ENCODE assay signal across 32 cellular contexts in genomic region chr2:68847751-68848150, GRCh38. TPM values are rescaled to one million over a fixed set of nuclear protein-coding genes. Genes with fewer than 3 reads are reported as not detected.
"Had no signal": no experiment of that assay in that cellular context is flagged by ENCODE, and none has a peak within 500 bp of the region (broad histone marks: within the 10 kb centered on the region; RNA-seq: fewer than 3 reads in every experiment).

No MANE protein-coding gene starts in this region.

- H3K36me3 ChIP-seq: ascending aorta, cardiac muscle cell, SJCRH30 had no signal

- H3K9me3 ChIP-seq: ascending aorta, SJCRH30 had no signal

- H3K27me3 ChIP-seq: ascending aorta, SJCRH30 had no signal

- H3K27ac ChIP-seq: ascending aorta, cardiac muscle cell, PC-9, SJCRH30, SK-N-MC had no signal

- H2AFZ ChIP-seq: PC-9 had no signal

- DNase-seq: activated CD4-positive, alpha-beta T cell treated with anti-CD3 and anti-CD28 coated beads for 36 hours; activated CD4-positive, alpha-beta T cell treated with anti-CD3 and anti-CD28 coated beads, Interleukin-2, amount 10 ng/mL, durations not matched to agents 7 days and 5 days; activated CD4-positive, alpha-beta T cell treated with anti-CD3 and anti-CD28 coated beads, Interleukin-2, amount 50 U/mL, for 48 hours; activated CD8-positive, alpha-beta T cell treated with anti-CD3 and anti-CD28 coated beads, Interleukin-2, amount 10 ng/mL, durations not matched to agents 7 days and 5 days; activated gamma-delta T cell; activated naive CD4-positive, alpha-beta T cell treated with Interleukin-2 at 50 U/mL for 16 hours; activated naive CD8-positive, alpha-beta T cell treated with anti-CD3 and anti-CD28 coated beads, Interleukin-2, amount 10 ng/mL, durations not matched to agents 7 days and 5 days; activated T-cell treated with anti-CD3 and anti-CD28 coated beads, Interleukin-2, amount 50 U/mL, for 24 hours; amygdala; NCI-H1092 treated with DMSO at 0.1 percent for 48 hours; NCI-H1417; NCI-H187; NCI-H2029 treated with DMSO at 0.1 percent for 48 hours; NCI-H2107; NCI-H2171; NCI-H510A; NCI-H526; NCI-H748 treated with DMSO at 0.1 percent for 48 hours; NK-92 treated with Interleukin-12 subunit alpha and Interleukin-12 subunit beta, amount 100 ng/mL, for 24 hours; PC-9; SHP77; SJCRH30 had no signal

- H3K4me3 ChIP-seq: ascending aorta, cardiac muscle cell, PC-9, SJCRH30, SK-N-MC had no signal

- FAIRE-seq: RCC 7860, TTC549 had no signal

- H3K4me2 ChIP-seq: PC-9 had no signal

- ATAC-seq: activated CD4-positive, alpha-beta T cell treated with anti-CD3 and anti-CD28 coated beads for 36 hours; activated CD4-positive, CD25-positive, alpha-beta regulatory T cell treated with anti-CD3 and anti-CD28 coated beads, Interleukin-2, amount 50 U/mL, for 24 hours; activated CD8-positive, alpha-beta T cell treated with anti-CD3 and anti-CD28 coated beads, Interleukin-2, amount 10 ng/mL, durations not matched to agents 7 days and 5 days; WTC11 had no signal

- H3K4me1 ChIP-seq: ascending aorta had no signal

RNA-seq across cellular contexts. Expression of gene BMP10, which starts 23.4 kb away (rescaled TPM):
- total RNA-seq: activated CD4-positive, alpha-beta T cell treated with anti-CD3 and anti-CD28 coated beads for 36 hours; activated CD4-positive, alpha-beta T cell treated with anti-CD3 and anti-CD28 coated beads, Interleukin-2, amount 10 ng/mL, durations not matched to agents 7 days and 5 days; activated CD8-positive, alpha-beta T cell treated with anti-CD3 and anti-CD28 coated beads, Interleukin-2, amount 10 ng/mL, durations not matched to agents 7 days and 5 days; activated naive CD8-positive, alpha-beta T cell treated with anti-CD3 and anti-CD28 coated beads, Interleukin-2, amount 10 ng/mL, durations not matched to agents 7 days and 5 days; activated T-helper 2 cell treated with anti-CD3 and anti-CD28 coated beads, Interferon-gamma antibody, Interleukin-2, Interleukin-4, amounts not matched to agents 10 μg/mL and 5 μg/mL and 100 μg/mL, durations not matched to agents 14 hours and 24 hours and 36 hours; ascending aorta; M059J; OCI-LY7; PC-9; SJCRH30; WTC11 had no signal
